ENCODE assay signal across 18 cellular contexts in the genomic region with DNA sequence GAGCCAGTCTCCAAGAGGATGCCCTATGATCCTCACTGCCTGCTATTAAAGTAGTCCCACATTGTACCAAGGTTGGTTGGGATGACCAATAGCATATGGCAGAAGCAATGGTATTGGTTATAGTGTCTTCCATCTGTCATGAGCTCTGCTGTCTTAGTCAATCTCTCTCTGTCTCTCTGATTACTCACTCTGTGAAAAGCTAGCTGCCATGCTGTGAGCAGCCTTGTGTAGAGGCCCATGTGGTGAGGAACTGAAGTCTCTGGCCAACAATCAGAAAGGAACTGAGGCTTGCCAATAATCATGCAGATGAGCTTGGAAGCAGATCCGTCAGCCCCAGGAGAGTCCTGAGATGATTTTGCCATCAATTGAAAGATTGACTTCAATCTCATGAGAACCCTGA.
"Had no signal": no experiment of that assay in that cellular context is flagged by ENCODE, and none has a peak within 500 bp of the region (broad histone marks: within the 10 kb centered on the region; RNA-seq: fewer than 3 reads in every experiment).

No MANE protein-coding gene starts in this region.

- H3K36me3 Mint-ChIP-seq: activated naive CD4-positive, alpha-beta T cell treated with anti-CD3 and anti-CD28 coated beads, Interleukin-2, amount 50 U/mL, for 72 hours; neural progenitor cell; T-cell; WTC11 had no signal

- H3K27ac Mint-ChIP-seq: activated CD4-positive, alpha-beta T cell treated with anti-CD3 and anti-CD28 coated beads, Interleukin-2, amount 10 ng/mL, durations not matched to agents 7 days and 5 days; activated naive CD4-positive, alpha-beta T cell treated with anti-CD3 and anti-CD28 coated beads, Interleukin-2, amount 50 U/mL, for 72 hours; effector memory CD8-positive, alpha-beta T cell; naive thymus-derived CD4-positive, alpha-beta T cell; neural progenitor cell; stimulated activated naive CD8-positive, alpha-beta T cell treated with anti-CD3 and anti-CD28 coated beads, Interleukin-15, Interleukin-2, amounts not matched to agents 100 ng/mL and 50 ng/mL, for 24 hours; T-cell; WTC11 had no signal

- H3K36me3 ChIP-seq: adrenal gland, left ventricle myocardium inferior, neural progenitor cell, prostate gland, suprapubic skin, transverse colon had no signal

- H3K4me3 Mint-ChIP-seq: activated CD4-positive, alpha-beta T cell treated with anti-CD3 and anti-CD28 coated beads, Interleukin-2, amount 10 ng/mL, durations not matched to agents 7 days and 5 days; effector memory CD8-positive, alpha-beta T cell; naive thymus-derived CD4-positive, alpha-beta T cell; neural progenitor cell; stimulated activated naive CD8-positive, alpha-beta T cell treated with anti-CD3 and anti-CD28 coated beads, Interleukin-15, Interleukin-2, amounts not matched to agents 100 ng/mL and 50 ng/mL, for 24 hours; T-cell; WTC11 had no signal

- H3K4me1 ChIP-seq: adrenal gland, foreskin keratinocyte, neural progenitor cell, prostate gland, transverse colon had no signal

- H3K9me3 Mint-ChIP-seq: activated CD4-positive, alpha-beta T cell treated with anti-CD3 and anti-CD28 coated beads, Interleukin-2, amount 10 ng/mL, durations not matched to agents 7 days and 5 days; effector memory CD8-positive, alpha-beta T cell had no signal

- H3K9ac ChIP-seq: neural progenitor cell had no signal

- H3K4me1 Mint-ChIP-seq: T-cell, WTC11 had no signal

- H3K27ac ChIP-seq: adrenal gland, foreskin keratinocyte, left ventricle myocardium inferior, neural progenitor cell, prostate gland, skin epidermis, suprapubic skin, transverse colon had no signal

- H3K9me3 ChIP-seq: adrenal gland, prostate gland, suprapubic skin, transverse colon had no signal

- ATAC-seq: activated naive CD4-positive, alpha-beta T cell treated with anti-CD3 and anti-CD28 coated beads, Interleukin-2, amount 50 U/mL, for 72 hours; effector memory CD8-positive, alpha-beta T cell; foreskin keratinocyte; naive thymus-derived CD4-positive, alpha-beta T cell; right cardiac atrium; T-cell; WTC11 had no signal

- H2AFZ ChIP-seq: neural progenitor cell had no signal

- H3K27me3 ChIP-seq: adrenal gland, foreskin keratinocyte, neural progenitor cell, suprapubic skin, transverse colon had no signal

- H3K4me3 ChIP-seq: adrenal gland, left ventricle myocardium inferior, neural progenitor cell, prostate gland, skin epidermis, suprapubic skin, transverse colon had no signal

- DNase-seq: activated CD4-positive, alpha-beta T cell treated with anti-CD3 and anti-CD28 coated beads, Interleukin-2, amount 10 ng/mL, durations not matched to agents 7 days and 5 days; activated gamma-delta T cell treated with Interleukin-2 at 50 U/mL for 16 hours; adrenal gland; effector memory CD8-positive, alpha-beta T cell; foreskin keratinocyte; hypothalamus; left ventricle myocardium inferior; naive thymus-derived CD4-positive, alpha-beta T cell; right cardiac atrium; T-cell; transverse colon had no signal

- H3K4me2 ChIP-seq: neural progenitor cell had no signal
